Comparison of ENCODE assay signal across 8 cellular contexts in the genomic region with DNA sequence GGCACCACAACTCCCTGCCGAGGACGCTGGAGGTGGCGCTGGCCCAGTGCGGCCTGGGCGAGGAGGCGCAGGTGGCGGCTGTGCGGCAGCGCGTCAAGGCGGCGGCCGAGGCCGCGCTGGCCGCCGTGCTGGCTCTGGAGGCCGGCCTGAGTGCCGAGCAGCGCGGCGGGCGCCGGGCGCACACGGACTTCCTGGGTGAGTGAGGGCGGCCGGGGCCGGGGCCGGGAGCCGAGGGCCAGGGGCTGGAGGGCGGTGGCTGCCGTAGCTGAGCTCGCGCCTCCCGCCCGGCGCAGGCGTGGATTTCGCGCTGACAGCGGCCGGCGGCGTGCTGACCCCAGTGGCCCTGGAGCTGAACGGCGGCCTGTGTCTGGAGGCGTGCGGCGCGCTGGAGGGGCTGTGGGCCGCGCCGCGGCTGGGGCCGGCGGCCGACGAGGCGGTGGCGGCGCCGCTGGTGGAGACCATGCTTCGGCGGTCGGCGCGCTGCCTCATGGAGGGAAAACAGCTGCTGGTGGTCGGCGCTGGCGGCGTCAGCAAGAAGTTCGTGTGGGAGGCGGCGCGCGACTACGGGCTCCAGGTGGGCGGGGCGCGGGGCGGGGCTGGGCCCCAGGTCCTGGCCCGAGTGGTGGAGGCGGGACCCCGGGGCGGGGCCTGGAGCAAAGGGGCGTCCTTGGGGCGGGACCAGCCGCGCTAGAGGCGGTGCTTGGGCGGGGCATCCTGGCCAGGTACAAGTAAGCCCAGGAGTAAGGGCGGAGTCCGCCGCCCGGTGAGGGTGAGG. TPM values are rescaled to one million over a fixed set of nuclear protein-coding genes. Genes with fewer than 3 reads are reported as not detected.
DNase-seq lines count a peak whose midpoint lies in the region; ATAC-seq, FAIRE-seq and TF ChIP-seq lines count a peak whose summit lies in the region.

No MANE protein-coding gene starts in this region.

- peaks cover 13% of the 10 kb centered on the region for H3K4me1 ChIP-seq in muscle layer of colon (ENCODE audit: insufficient read depth, low read length)

- TF ChIP-seq CTCF in D721Med (IDR thresholded peaks at IDR 0.05; ENCODE audit: insufficient read depth, missing control alignments) = no peak

- H3K27me3 ChIP-seq in muscle layer of colon (ENCODE audit: control insufficient read depth in 1 of 2, insufficient read depth in 2 of 2, low read length in 2 of 2) = no peaks in the 10 kb centered on the region

- no peaks in the 10 kb centered on the region for H3K9me3 ChIP-seq in muscle layer of colon (ENCODE audit: low read length)

- no peak overlapping the region for H3K9ac ChIP-seq in muscle layer of colon (ENCODE audit: low read length)

- peak; percentile 43 for TF ChIP-seq POLR2A in erythroblast (IDR thresholded peaks at IDR 0.05; ENCODE audit: low read length)

- FAIRE-seq in D721Med (lab: Jason Lieb, UNC) = no peak

- ATAC-seq in GM21529 (IDR thresholded peaks at IDR 0.05; ENCODE audit: unreplicated experiment) = peak; percentile 90

- peak overlapping the region; percentile 86 for H3K27ac ChIP-seq in muscle layer of colon (ENCODE audit: low read depth, low read length)

- peak overlapping the region; percentile 49 for H3K4me3 ChIP-seq in Jurkat, Clone E6-1 (ENCODE audit: low read length)
- peak overlapping the region; percentile 41 to 57 for H3K4me3 ChIP-seq in muscle layer of colon (ENCODE audit: low read depth in 1 of 2, low read length in 2 of 2)

- no peaks in the 10 kb centered on the region for H3K36me3 ChIP-seq in muscle layer of colon (ENCODE audit: insufficient read depth, low read length)

- DNase-seq in D721Med (ENCODE audit: insufficient read length, low spot score) (peak; percentile 100), OCI-M2 (lab: John Stamatoyannopoulos, UW; ENCODE audit: unreplicated experiment) (peak; percentile 36), erythroblast (lab: John Stamatoyannopoulos, UW) (peak; percentile 93 to 97)
- peak; percentile 88 for DNase-seq in Jurkat, Clone E6-1 (ENCODE audit: low read depth, low spot score)
- DNase-seq in activated T-cell treated with anti-CD3 and anti-CD28 coated beads, Interleukin-2, amount 50 U/mL, for 1 hour = peak; percentile 100
- DNase-seq in stimulated activated CD8-positive, alpha-beta memory T cell treated with anti-CD3 and anti-CD28 coated beads, Interleukin-7, amount 100 ng/mL, for 1 hour (ENCODE audit: low read depth in 2 of 2) = peak; percentile 99

RNA-seq across cellular contexts. Expression of a gene that starts 5.4 kb away (rescaled TPM):
- polyA plus RNA-seq in Jurkat, Clone E6-1 (2012; ENCODE audit: insufficient read depth, insufficient read length) = 0.58 TPM

RNA-seq across cellular contexts. Expression of a gene that starts 7.5 kb away (rescaled TPM):
- 105 TPM for polyA plus RNA-seq in Jurkat, Clone E6-1 (2012; ENCODE audit: insufficient read depth, insufficient read length)

RNA-seq across cellular contexts. Expression of a gene that starts 16.6 kb away (rescaled TPM):
- 125 TPM for polyA plus RNA-seq in Jurkat, Clone E6-1 (2012; ENCODE audit: insufficient read depth, insufficient read length)

RNA-seq across cellular contexts. Expression of a gene that starts 16.9 kb away (rescaled TPM):
- polyA plus RNA-seq in Jurkat, Clone E6-1 (2012; ENCODE audit: insufficient read depth, insufficient read length) = 105 TPM

RNA-seq across cellular contexts. Expression of a gene that starts 19.2 kb away (rescaled TPM):
- polyA plus RNA-seq in Jurkat, Clone E6-1 (2012; ENCODE audit: insufficient read depth, insufficient read length) = 286 TPM

Comparison
In these comparisons a context has a peak if more than half of its experiments do, and no peak if none do; other contexts are left out.
1. Peak in every context shown above with its lines: DNase-seq, ATAC-seq, H3K4me3 ChIP-seq and H3K27ac ChIP-seq.
2. DNase-seq: peak in every context shown above with its lines; median percentile 100 in D721Med; 100 in activated T-cell treated with anti-CD3 and anti-CD28 coated beads, Interleukin-2, amount 50 U/mL, for 1 hour; 99 in stimulated activated CD8-positive, alpha-beta memory T cell treated with anti-CD3 and anti-CD28 coated beads, Interleukin-7, amount 100 ng/mL, for 1 hour; 95 in erythroblast; 88 in Jurkat, Clone E6-1; 36 in OCI-M2.